10 cellular contexts compared by ENCODE assay signal in the genomic region with DNA sequence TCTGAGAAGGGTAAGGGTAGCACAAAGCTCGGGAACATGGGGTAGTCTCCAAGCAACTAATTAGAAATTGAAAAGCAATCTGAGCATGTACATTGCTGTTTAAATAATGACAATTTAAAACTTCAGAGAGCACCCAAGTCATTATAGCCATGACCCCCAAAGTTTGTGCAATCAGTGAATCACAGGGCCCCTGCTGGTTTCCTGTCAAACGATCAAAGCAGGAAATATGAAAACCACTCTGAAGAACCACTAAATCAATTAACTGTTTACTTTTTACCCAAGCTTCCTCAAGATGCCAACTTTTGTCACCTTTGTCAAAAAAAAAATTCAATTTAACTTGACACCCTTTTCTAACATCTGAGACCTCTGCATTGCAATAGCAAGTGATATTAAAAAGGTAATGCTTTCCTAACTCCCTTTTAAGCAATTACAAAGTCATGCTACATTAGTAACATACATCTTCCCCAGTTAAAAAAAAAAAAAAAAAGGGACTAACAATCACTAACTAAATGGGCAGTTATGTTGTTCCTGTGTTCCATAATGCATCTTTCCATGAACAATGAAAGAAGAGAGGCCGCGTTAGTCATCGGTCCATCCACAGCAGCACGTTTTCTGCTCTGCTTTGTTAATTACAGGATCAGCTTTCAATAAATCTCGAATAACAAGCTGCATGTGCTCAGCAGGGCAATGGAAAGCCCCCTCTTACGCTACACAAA.
A peak's percentile ranks its signal among the peaks of the same experiment; 100 is the strongest.
DNase-seq lines count a peak whose midpoint lies in the region; ATAC-seq, FAIRE-seq and TF ChIP-seq lines count a peak whose summit lies in the region.
"Had no signal": no experiment of that assay in that cellular context is flagged by ENCODE, and none has a peak within 500 bp of the region (broad histone marks: within the 10 kb centered on the region; RNA-seq: fewer than 3 reads in every experiment).

No MANE protein-coding gene starts in this region.

- H3K9me3 Mint-ChIP-seq in activated T-cell treated with anti-CD3 and anti-CD28 coated beads, Interleukin-2, amount 50 U/mL, for 72 hours: no peaks in the 10 kb centered on the region

- peak overlapping the region; percentile 59 for H3K27ac Mint-ChIP-seq in activated T-cell treated with anti-CD3 and anti-CD28 coated beads, Interleukin-2, amount 50 U/mL, for 72 hours

- no peaks in the 10 kb centered on the region for H3K9me3 ChIP-seq in skeletal muscle satellite cell (replicated peaks; ENCODE audit: low read length)

- no peak for TF ChIP-seq CTCF in D721Med (IDR thresholded peaks at IDR 0.05; ENCODE audit: insufficient read depth, missing control alignments)

- no peaks in the 10 kb centered on the region for H3K36me3 Mint-ChIP-seq in activated T-cell treated with anti-CD3 and anti-CD28 coated beads, Interleukin-2, amount 50 U/mL, for 72 hours (ENCODE audit: insufficient read depth in 2 of 2)

- H3K4me2 ChIP-seq in skeletal muscle satellite cell (ENCODE audit: low read length): peak overlapping the region; percentile 29

- H3K27me3 Mint-ChIP-seq in activated T-cell treated with anti-CD3 and anti-CD28 coated beads, Interleukin-2, amount 50 U/mL, for 72 hours (ENCODE audit: low read depth): no peaks in the 10 kb centered on the region

- H3K36me3 ChIP-seq in skeletal muscle satellite cell (ENCODE audit: insufficient read depth, low read length): no peaks in the 10 kb centered on the region

- H3K4me3 ChIP-seq in skeletal muscle satellite cell (ENCODE audit: low read length): no peak overlapping the region

- peaks cover 17% of the 10 kb centered on the region for H3K4me1 ChIP-seq in skeletal muscle satellite cell (ENCODE audit: control insufficient read depth, insufficient read depth, low read length)

- peaks cover 5% of the 10 kb centered on the region for H3K4me1 Mint-ChIP-seq in activated T-cell treated with anti-CD3 and anti-CD28 coated beads, Interleukin-2, amount 50 U/mL, for 72 hours (ENCODE audit: low read depth)

- H3K4me3 Mint-ChIP-seq in activated T-cell treated with anti-CD3 and anti-CD28 coated beads, Interleukin-2, amount 50 U/mL, for 72 hours: peak overlapping the region in 1 of 2 donors; percentile 39

- no peaks in the 10 kb centered on the region for H3K27me3 ChIP-seq in skeletal muscle satellite cell (ENCODE audit: control insufficient read depth, insufficient read depth, low read length)

- no peak overlapping the region for H3K9ac ChIP-seq in skeletal muscle satellite cell (ENCODE audit: low read depth, low read length)

- peak in 1 of 2 donors; percentile 3 for DNase-seq in activated T-cell treated with anti-CD3 and anti-CD28 coated beads, Interleukin-2, amount 50 U/mL, for 72 hours
- DNase-seq in activated T-cell treated with anti-CD3 and anti-CD28 coated beads, Interleukin-2, amount 50 U/mL, for 1 hour: no peak
- DNase-seq in NCI-H2171 treated with DMSO at 0.1 percent for 48 hours (lab: John Stamatoyannopoulos, UW) (peak; percentile 63), NCI-H2029 treated with DMSO at 0.1 percent for 48 hours (lab: John Stamatoyannopoulos, UW) (no peak), D721Med (ENCODE audit: insufficient read length, low spot score) (no peak)
- peak; percentile 1 for DNase-seq in activated gamma-delta T cell treated with anti-CD3 and anti-CD28 coated beads, Interleukin-2, amount 50 U/mL, for 16 hours (ENCODE audit: low read depth)
- DNase-seq in stimulated activated CD4-positive, alpha-beta T cell treated with anti-CD3 and anti-CD28 coated beads, Interleukin-4, amount 100 ng/mL, for 24 hours: no peak
- DNase-seq: posterior cingulate gyrus had no signal

- no peak for FAIRE-seq in D721Med (lab: Jason Lieb, UNC)
- FAIRE-seq: GM12892 had no signal

- ATAC-seq in activated T-cell treated with anti-CD3 and anti-CD28 coated beads, Interleukin-2, amount 50 U/mL, for 72 hours (replicated peaks in 1 of 2): peak in 1 of 2 donors; percentile 43

Comparison
In these comparisons a context has a peak if more than half of its experiments do, and no peak if none do; other contexts are left out.
1. DNase-seq: peak in NCI-H2171 treated with DMSO at 0.1 percent for 48 hours (single experiment) and activated gamma-delta T cell treated with anti-CD3 and anti-CD28 coated beads, Interleukin-2, amount 50 U/mL, for 16 hours (single experiment); none in activated T-cell treated with anti-CD3 and anti-CD28 coated beads, Interleukin-2, amount 50 U/mL, for 1 hour (single experiment), NCI-H2029 treated with DMSO at 0.1 percent for 48 hours (single experiment), stimulated activated CD4-positive, alpha-beta T cell treated with anti-CD3 and anti-CD28 coated beads, Interleukin-4, amount 100 ng/mL, for 24 hours (single experiment) and D721Med (single experiment).